Comparison of ENCODE assay signal across 8 cellular contexts in genomic region chr11:6474806-6475500, GRCh38. TPM values are rescaled to one million over a fixed set of nuclear protein-coding genes. Genes with fewer than 3 reads are reported as not detected.
A peak's percentile ranks its signal among the peaks of the same experiment; 100 is the strongest.
DNase-seq lines count a peak whose midpoint lies in the region; ATAC-seq and TF ChIP-seq lines count a peak whose summit lies in the region.

No MANE protein-coding gene starts in this region.

- ATAC-seq in body of pancreas (no peak), HG03432 (IDR thresholded peaks at IDR 0.05; ENCODE audit: unreplicated experiment) (no peak)

- TF ChIP-seq CTCF in AG04449 (IDR thresholded peaks at IDR 0.05; ENCODE audit: insufficient read depth, low read length, missing control alignments) (no peak), body of pancreas (IDR thresholded peaks at IDR 0.05) (no peak)

- no peak overlapping the region for H3K9ac ChIP-seq in HUES48 (ENCODE audit: low read depth, low read length)
- peak overlapping the region; percentile 81 to 94 for H3K9ac ChIP-seq in mucosa of rectum (ENCODE audit: low read depth in 1 of 2, low read length in 2 of 2)

- no peaks in the 10 kb centered on the region for H3K9me3 ChIP-seq in HUES48 (ENCODE audit: control insufficient read depth, insufficient read depth, low read length)
- no peaks in the 10 kb centered on the region for H3K9me3 ChIP-seq in body of pancreas
- no peaks in the 10 kb centered on the region for H3K9me3 ChIP-seq in mucosa of rectum (ENCODE audit: control insufficient read depth in 2 of 2, low read length in 2 of 2)
- no peaks in the 10 kb centered on the region for H3K9me3 ChIP-seq in HAP-1

- H3K27me3 ChIP-seq in HUES48 (ENCODE audit: control insufficient read depth, insufficient read depth, low read length) (peaks cover 2% of the 10 kb centered on the region; the same call in 1 of the 2 replicates), body of pancreas (no peaks in the 10 kb centered on the region), mucosa of rectum (ENCODE audit: control insufficient read depth in 2 of 2, insufficient read depth in 2 of 2, low read length in 2 of 2) (no peaks in the 10 kb centered on the region), HAP-1 (ENCODE audit: low read depth) (no peaks in the 10 kb centered on the region)

- intact Hi-C loops in body of pancreas (cut with DNase I) (no loop called here), head of caudate nucleus (cut with DNase I) (no loop called here)

- DNase-seq in AG04449 (ENCODE audit: low read depth, low spot score) = no peak
- DNase-seq in body of pancreas = no peak
- DNase-seq in COR-L47 (lab: John Stamatoyannopoulos, UW) = no peak
- no peak for DNase-seq in head of caudate nucleus
- no peak for DNase-seq in HAP-1 (ENCODE audit: low spot score in 2 of 2)

- WGBS in body of pancreas, 2 donors = 66 to 70% methylated on average over 3 of the region's 3 CpGs

- H3K4me3 ChIP-seq in AG04449 (ENCODE audit: low read depth, low read length) = peak overlapping the region; percentile 65; the same call in 1 of the 2 replicates
- H3K4me3 ChIP-seq in HUES48 (ENCODE audit: low read depth, low read length) = peak overlapping the region; percentile 67
- no peak overlapping the region for H3K4me3 ChIP-seq in body of pancreas
- H3K4me3 ChIP-seq in mucosa of rectum (ENCODE audit: low read length in 2 of 2) = peak overlapping the region; percentile 71 to 75
- no peak overlapping the region for H3K4me3 ChIP-seq in HAP-1

- H3K27ac ChIP-seq in HUES48 (ENCODE audit: low read depth, low read length) (peak overlapping the region; percentile 86), body of pancreas (peak overlapping the region; percentile 90 to 97 (median 96)), mucosa of rectum (ENCODE audit: low read depth in 2 of 2, low read length in 2 of 2) (peak overlapping the region; percentile 97)

- H3K36me3 ChIP-seq in HUES48 (ENCODE audit: control insufficient read depth, insufficient read depth, low read length) = peaks cover 35% of the 10 kb centered on the region
- peaks cover 0 to 10% of the 10 kb centered on the region in 2 donors for H3K36me3 ChIP-seq in body of pancreas (replicated peaks in 1 of 2; ENCODE audit: insufficient read depth in 1 of 2, low read depth in 2 of 2)
- H3K36me3 ChIP-seq in mucosa of rectum (ENCODE audit: control insufficient read depth in 2 of 2, insufficient read depth in 2 of 2, low read length in 2 of 2) = peaks cover 27 to 28% of the 10 kb centered on the region in 2 donors
- H3K36me3 ChIP-seq in HAP-1 (replicated peaks) = peaks cover 31% of the 10 kb centered on the region

- TF ChIP-seq POLR2A in body of pancreas (IDR thresholded peaks at IDR 0.05) = no peak

- POLR2A ChIA-PET in AG04449 (lab: Yijun Ruan, JAX) = interaction anchor here (1.3 kb wide), 1 partner anchor 56 kb away, joined by 3 read pairs; the partner anchor contains the start of gene APBB1

- in situ Hi-C loops in HAP-1 (cut with MboI; ENCODE audit: low sequenced_read_pairs) = no loop called here

- CTCF ChIA-PET in AG04449 (lab: Yijun Ruan, JAX) = interaction anchor here (0.7 to 9.1 kb wide), 9 partner anchors 30 to 226 kb away, joined by 3 to 56 read pairs (median 3); partner anchors contain the start of genes APBB1 and MRPL17

- H3K4me1 ChIP-seq in HUES48 (ENCODE audit: control insufficient read depth, insufficient read depth, low read length) (peaks cover 18% of the 10 kb centered on the region), body of pancreas (peaks cover 61% of the 10 kb centered on the region), mucosa of rectum (ENCODE audit: control insufficient read depth in 2 of 2, insufficient read depth in 2 of 2, low read length in 2 of 2) (peaks cover 26 to 32% of the 10 kb centered on the region in 2 donors), HAP-1 (peaks cover 5% of the 10 kb centered on the region)

RNA-seq across cellular contexts. Expression of gene TRIM3, which starts 1.2 kb away (rescaled TPM):
- total RNA-seq in body of pancreas = 10 to 100 TPM; 22.1 to 24.9 TPM

RNA-seq across cellular contexts. Expression of gene ARFIP2, which starts 6.2 kb away (rescaled TPM):
- 10 to 100 TPM; 47.2 to 82.7 TPM for total RNA-seq in body of pancreas

RNA-seq across cellular contexts. Expression of gene TIMM10B, which starts 6.3 kb away (rescaled TPM):
- 10 to 100 TPM; 17.1 to 22.3 TPM for total RNA-seq in body of pancreas

RNA-seq across cellular contexts. Expression of gene DNHD1, which starts 22.1 kb away (rescaled TPM):
- total RNA-seq in body of pancreas = 10 to 100 TPM; 14.5 to 19.1 TPM

RNA-seq across cellular contexts. Expression of gene HPX, which starts 34.2 kb away (rescaled TPM):
- total RNA-seq in body of pancreas = 1 to 10 TPM in 1 of 2 donors, not detected in 1; 1.3 TPM

Comparison
In these comparisons a context has a peak if more than half of its experiments do, and no peak if none do; other contexts are left out.
1. H3K4me3 ChIP-seq: peak in AG04449 (single experiment), HUES48 (single experiment) and mucosa of rectum (2 of 2); none in body of pancreas (0 of 2) and HAP-1 (single experiment).
2. Peak in every context shown above with its lines, with median percentiles within 50 percentile points of each other: H3K27ac ChIP-seq.